23 cellular contexts compared by ENCODE assay signal in genomic region chrX:134741801-134742200, GRCh38.
"Had no signal": no experiment of that assay in that cellular context is flagged by ENCODE, and none has a peak within 500 bp of the region (broad histone marks: within the 10 kb centered on the region; RNA-seq: fewer than 3 reads in every experiment).

No MANE protein-coding gene starts in this region.

- H3K36me3 ChIP-seq: cardiac muscle cell, colonic mucosa had no signal

- H3K4me1 ChIP-seq: colonic mucosa had no signal

- H3K27me3 ChIP-seq: cardiac muscle cell, colonic mucosa had no signal

- DNase-seq: activated CD4-positive, alpha-beta memory T cell treated with anti-CD3 and anti-CD28 coated beads, Interleukin-2, amount 10 ng/mL, durations not matched to agents 7 days and 5 days; activated CD4-positive, alpha-beta T cell treated with anti-CD3 and anti-CD28 coated beads for 36 hours; activated CD4-positive, alpha-beta T cell treated with anti-CD3 and anti-CD28 coated beads, Interleukin-2, amount 50 U/mL, for 1 hour; activated gamma-delta T cell; activated naive CD4-positive, alpha-beta T cell treated with anti-CD3 and anti-CD28 coated beads for 36 hours; activated T-cell treated with anti-CD3 and anti-CD28 coated beads for 4 hours; activated T-cell treated with anti-CD3 and anti-CD28 coated beads, Interleukin-2, amount 50 U/mL, for 48 hours; amygdala; cerebellar nuclear complex; colonic mucosa; MM.1S; NCI-H1930; NCI-H226; NK-92 treated with Interleukin-12 subunit alpha and Interleukin-12 subunit beta, amount 100 ng/mL, for 24 hours; OCI-M1; RPMI8226; SK-N-SH; T-helper 1 cell had no signal

- H3K9me3 ChIP-seq: colonic mucosa, SK-N-SH had no signal

- ATAC-seq: activated CD4-positive, alpha-beta T cell treated with anti-CD3 and anti-CD28 coated beads for 36 hours; activated T-helper 17 cell treated with anti-CD3 and anti-CD28 coated beads, Interleukin-2, amount 50 U/mL, for 72 hours; Panc1; Right ventricle myocardium inferior had no signal

- H3K4me3 ChIP-seq: cardiac muscle cell, colonic mucosa had no signal

- H3K27ac ChIP-seq: cardiac muscle cell, colonic mucosa, VCaP had no signal
